Comparison of ENCODE assay signal across 24 cellular contexts in the genomic region with DNA sequence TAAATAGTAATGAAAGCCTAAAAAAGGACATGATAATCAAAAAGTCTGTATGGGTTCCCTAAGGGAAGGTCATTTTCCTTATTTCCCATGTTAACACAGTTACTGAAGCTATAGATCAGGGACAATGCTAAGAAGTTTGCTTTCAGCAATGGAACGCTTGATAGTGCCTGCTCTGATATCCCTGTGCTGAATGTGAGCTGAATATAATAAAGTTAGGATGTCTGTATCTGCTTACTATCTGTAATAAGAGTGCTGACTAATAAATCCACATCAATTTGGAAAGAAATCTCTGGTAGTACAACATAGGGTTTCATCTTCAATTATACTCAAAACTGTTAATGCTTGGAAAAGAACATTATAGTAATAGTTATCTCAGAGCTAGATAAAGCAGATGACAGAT.
"Had no signal": no experiment of that assay in that cellular context is flagged by ENCODE, and none has a peak within 500 bp of the region (broad histone marks: within the 10 kb centered on the region; RNA-seq: fewer than 3 reads in every experiment).

No MANE protein-coding gene starts in this region.

- H2AFZ ChIP-seq: hepatocyte had no signal

- H3K4me3 ChIP-seq: coronary artery, dorsolateral prefrontal cortex, esophagus muscularis mucosa, gastroesophageal sphincter, heart left ventricle, hepatocyte, left lung, lower lobe of right lung, mucosa of descending colon had no signal

- H3K79me2 ChIP-seq: hepatocyte had no signal

- H3K27ac ChIP-seq: coronary artery, dorsolateral prefrontal cortex, esophagus muscularis mucosa, foreskin keratinocyte, gastroesophageal sphincter, heart left ventricle, hepatocyte, left lung, lower lobe of right lung had no signal

- H3K27me3 ChIP-seq: dorsolateral prefrontal cortex, esophagus muscularis mucosa, foreskin keratinocyte, gastroesophageal sphincter, heart left ventricle, hepatocyte, left lung had no signal

- H3K27ac Mint-ChIP-seq: immature natural killer cell; mesothelial cell of epicardium; naive B cell; naive thymus-derived CD8-positive, alpha-beta T cell had no signal

- H3K4me1 ChIP-seq: esophagus muscularis mucosa, foreskin keratinocyte, gastroesophageal sphincter, heart left ventricle, left lung, lower lobe of right lung had no signal

- ATAC-seq: gastroesophageal sphincter; heart left ventricle; left colon; left lung; left ventricle myocardium superior; lower lobe of right lung; mucosa of descending colon; naive thymus-derived CD8-positive, alpha-beta T cell had no signal

- H3K9me3 ChIP-seq: esophagus muscularis mucosa, gastroesophageal sphincter, heart left ventricle, left lung, lower lobe of right lung, mucosa of descending colon had no signal

- DNase-seq: dermis blood vessel endothelial cell; dorsolateral prefrontal cortex; effector CD4-positive, alpha-beta T cell; effector memory CD4-positive, alpha-beta T cell; heart left ventricle; hypothalamus; immature natural killer cell; islet precursor cell; kidney; kidney glomerular epithelial cell; left colon; left lung; left ventricle myocardium superior; lower lobe of right lung; mucosa of descending colon; naive B cell; naive thymus-derived CD8-positive, alpha-beta T cell had no signal

- H3K4me1 Mint-ChIP-seq: immature natural killer cell; mesothelial cell of epicardium; naive thymus-derived CD8-positive, alpha-beta T cell had no signal

- H3K27me3 Mint-ChIP-seq: naive B cell; naive thymus-derived CD8-positive, alpha-beta T cell had no signal

- H3K4me3 Mint-ChIP-seq: immature natural killer cell; mesothelial cell of epicardium; naive B cell; naive thymus-derived CD8-positive, alpha-beta T cell had no signal

- H3K9me3 Mint-ChIP-seq: immature natural killer cell; mesothelial cell of epicardium; naive B cell; naive thymus-derived CD8-positive, alpha-beta T cell had no signal

- FAIRE-seq: endothelial cell of umbilical vein had no signal

- H3K4me2 ChIP-seq: hepatocyte had no signal
